ENCODE assay signal across 9 cellular contexts in genomic region chr18:72868666-72869661, GRCh38. TPM values are rescaled to one million over a fixed set of nuclear protein-coding genes. Genes with fewer than 3 reads are reported as not detected.
A peak's percentile ranks its signal among the peaks of the same experiment; 100 is the strongest.
DNase-seq lines count a peak whose midpoint lies in the region; ATAC-seq, FAIRE-seq and TF ChIP-seq lines count a peak whose summit lies in the region.
"Had no signal": no experiment of that assay in that cellular context is flagged by ENCODE, and none has a peak within 500 bp of the region (broad histone marks: within the 10 kb centered on the region; RNA-seq: fewer than 3 reads in every experiment).

No MANE protein-coding gene starts in this region.

- no peak overlapping the region for H2BK5ac ChIP-seq in mesendoderm (ENCODE audit: low read length)

- no peaks in the 10 kb centered on the region for H3K4me1 ChIP-seq in mesendoderm (ENCODE audit: control insufficient read depth, low read depth, low read length)

- no CpG with 5 or more reads among the region's 92 CpGs for WGBS in mesendoderm (ENCODE audit: extremely low coverage, insufficient coverage, low lambda C conversion rate)

- peak overlapping the region; percentile 48 for H3K4me3 ChIP-seq in AG04450 (ENCODE audit: low read depth, low read length)
- H3K4me3 ChIP-seq in mesendoderm (ENCODE audit: low read length), result peak overlapping the region; percentile 69

- H3K9me3 ChIP-seq in AG04450 (ENCODE audit: control insufficient read depth, insufficient read depth, low read length), result peaks cover 4% of the 10 kb centered on the region; the same call in 1 of the 2 replicates

- H3K18ac ChIP-seq in mesendoderm (ENCODE audit: low read length), result peak overlapping the region; percentile 96

- H3K27me3 ChIP-seq in AG04450 (ENCODE audit: control insufficient read depth, insufficient read depth, low read length) (peaks cover 33% of the 10 kb centered on the region), mesendoderm (ENCODE audit: insufficient read depth, low read length, poor library complexity) (peaks cover 1% of the 10 kb centered on the region)

- H3K4ac ChIP-seq in mesendoderm (ENCODE audit: low read depth, low read length), result peak overlapping the region; percentile 78

- H4K5ac ChIP-seq in mesendoderm (ENCODE audit: low read length), result no peak overlapping the region

- ATAC-seq in GM21423 (IDR thresholded peaks at IDR 0.05; ENCODE audit: unreplicated experiment), result peak; percentile 23

- no peak overlapping the region for H3K27ac ChIP-seq in AG04450 (ENCODE audit: low read depth, low read length)
- peak overlapping the region; percentile 55 for H3K27ac ChIP-seq in angular gyrus (ENCODE audit: low read depth, low read length)
- no peak overlapping the region for H3K27ac ChIP-seq in mesendoderm (ENCODE audit: low read depth, low read length)

- no peak overlapping the region for H4K8ac ChIP-seq in mesendoderm (ENCODE audit: low read depth, low read length)

- no peak overlapping the region for H3K23ac ChIP-seq in mesendoderm (ENCODE audit: low read length)

- H3K79me1 ChIP-seq in mesendoderm (ENCODE audit: low read length), result no peaks in the 10 kb centered on the region

- H2BK15ac ChIP-seq in mesendoderm (replicated peaks; ENCODE audit: low read depth), result no peak overlapping the region

- POLR2A ChIA-PET in AG04450 (lab: Yijun Ruan, JAX), result no interaction called here
- POLR2A ChIA-PET in HEK293T (lab: Yijun Ruan, JAX), result no interaction called here

- peak overlapping the region; percentile 70 for H3K9ac ChIP-seq in mesendoderm (ENCODE audit: low read length)

- no peak for DNase-seq in AG04450 (ENCODE audit: low read depth, low spot score)
- DNase-seq in mesendoderm, result peak; percentile 42
- DNase-seq in HEK293T (ENCODE audit: extremely low spot score), result no peak
- no peak for DNase-seq in islet precursor cell
- DNase-seq in HTR-8/SVneo (ENCODE audit: insufficient read length, low spot score), result no peak
- DNase-seq in NOMO-1 treated with DMSO at 0.1 percent for 48 hours (lab: John Stamatoyannopoulos, UW; ENCODE audit: unreplicated experiment), result no peak

- CTCF ChIA-PET in AG04450 (lab: Charles Lee), result no interaction called here
- CTCF ChIA-PET in HEK293T (lab: Yijun Ruan, JAX), result no interaction called here

- no peak overlapping the region for H2BK120ac ChIP-seq in mesendoderm (ENCODE audit: low read depth, low read length)

- H3K4me2 ChIP-seq in mesendoderm (ENCODE audit: low read length), result peak overlapping the region; percentile 97

- no peak overlapping the region for H2AK5ac ChIP-seq in mesendoderm (ENCODE audit: low read length)

- H3K56ac ChIP-seq in mesendoderm (ENCODE audit: low read length), result peak overlapping the region; percentile 84

- H3K79me2 ChIP-seq in mesendoderm (ENCODE audit: control insufficient read depth, insufficient read depth, low read length), result no peaks in the 10 kb centered on the region

- FAIRE-seq in HTR-8/SVneo (lab: Jason Lieb, UNC), result no peak
- FAIRE-seq: urothelium cell line had no signal

- TF ChIP-seq CTCF in AG04450 (IDR thresholded peaks at IDR 0.05; ENCODE audit: low read depth, low read length), result no peak

- no peaks in the 10 kb centered on the region for H3K36me3 ChIP-seq in mesendoderm (ENCODE audit: control insufficient read depth, insufficient read depth, low read length)

TF ChIP-seq in HEK293T, 16 proteins besides CTCF, POLR2A, EP300 and RAD21:
- TF ChIP-seq BHLHE40 (IDR thresholded peaks at IDR 0.05; ENCODE audit: borderline replicate concordance), result no peak
- TF ChIP-seq LEF1 (IDR thresholded peaks at IDR 0.05; ENCODE audit: borderline replicate concordance), result no peak
- TF ChIP-seq ZNF384 (IDR thresholded peaks at IDR 0.05), result no peak
- no peak for TF ChIP-seq PKNOX1 (IDR thresholded peaks at IDR 0.05)
- TF ChIP-seq SUZ12 (IDR thresholded peaks at IDR 0.05), result no peak
- TF ChIP-seq SP1 (IDR thresholded peaks at IDR 0.05), result no peak
- TF ChIP-seq FOXM1 (IDR thresholded peaks at IDR 0.05; ENCODE audit: borderline replicate concordance), result no peak
- TF ChIP-seq L3MBTL2 (conservative IDR thresholded peaks at IDR 0.05), result no peak
- no peak for TF ChIP-seq ARNT (IDR thresholded peaks at IDR 0.05)
- no peak for TF ChIP-seq ELF4 (IDR thresholded peaks at IDR 0.05)
- no peak for TF ChIP-seq TARDBP (IDR thresholded peaks at IDR 0.05)
- no peak for TF ChIP-seq CTBP1 (IDR thresholded peaks at IDR 0.05; ENCODE audit: borderline replicate concordance)
- no peak for TF ChIP-seq NFRKB (IDR thresholded peaks at IDR 0.05)
- no peak for TF ChIP-seq HDGF (IDR thresholded peaks at IDR 0.05; ENCODE audit: borderline replicate concordance)
- TF ChIP-seq FOXK2 (IDR thresholded peaks at IDR 0.05), result no peak

RNA-seq across cellular contexts. Expression of gene NETO1, which starts 1.2 kb away (rescaled TPM):
- 0.43 and 0.55 TPM in 2 replicates for polyA plus RNA-seq in AG04450 (2011; rRNA removed)
- 0.52 and 0.83 TPM in 2 replicates for polyA minus RNA-seq in AG04450 (2011; rRNA and poly(A)+ RNA removed)
- 11.6 TPM for polyA plus RNA-seq in mesendoderm (2013, experiment 1 of 2)
- polyA plus RNA-seq in mesendoderm (2013, experiment 2 of 2), result 12.7 TPM
